In genomic region chr17:43211480-43212402, GRCh38 we compare ENCODE assay signal across 1 cellular context.
TF ChIP-seq lines count a peak whose summit lies in the region.

A gene with protein sequence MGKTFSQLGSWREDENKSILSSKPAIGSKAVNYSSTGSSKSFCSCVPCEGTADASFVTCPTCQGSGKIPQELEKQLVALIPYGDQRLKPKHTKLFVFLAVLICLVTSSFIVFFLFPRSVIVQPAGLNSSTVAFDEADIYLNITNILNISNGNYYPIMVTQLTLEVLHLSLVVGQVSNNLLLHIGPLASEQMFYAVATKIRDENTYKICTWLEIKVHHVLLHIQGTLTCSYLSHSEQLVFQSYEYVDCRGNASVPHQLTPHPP (plus strand): TSS chr17:43211875. CDS start chr17:43213042, 1,167 bp downstream.

TF ChIP-seq in HepG2, 621 proteins besides CTCF, POLR2A, EP300 and RAD21 (continued from another document and continues in another):
- TF ChIP-seq, protein P1, sequence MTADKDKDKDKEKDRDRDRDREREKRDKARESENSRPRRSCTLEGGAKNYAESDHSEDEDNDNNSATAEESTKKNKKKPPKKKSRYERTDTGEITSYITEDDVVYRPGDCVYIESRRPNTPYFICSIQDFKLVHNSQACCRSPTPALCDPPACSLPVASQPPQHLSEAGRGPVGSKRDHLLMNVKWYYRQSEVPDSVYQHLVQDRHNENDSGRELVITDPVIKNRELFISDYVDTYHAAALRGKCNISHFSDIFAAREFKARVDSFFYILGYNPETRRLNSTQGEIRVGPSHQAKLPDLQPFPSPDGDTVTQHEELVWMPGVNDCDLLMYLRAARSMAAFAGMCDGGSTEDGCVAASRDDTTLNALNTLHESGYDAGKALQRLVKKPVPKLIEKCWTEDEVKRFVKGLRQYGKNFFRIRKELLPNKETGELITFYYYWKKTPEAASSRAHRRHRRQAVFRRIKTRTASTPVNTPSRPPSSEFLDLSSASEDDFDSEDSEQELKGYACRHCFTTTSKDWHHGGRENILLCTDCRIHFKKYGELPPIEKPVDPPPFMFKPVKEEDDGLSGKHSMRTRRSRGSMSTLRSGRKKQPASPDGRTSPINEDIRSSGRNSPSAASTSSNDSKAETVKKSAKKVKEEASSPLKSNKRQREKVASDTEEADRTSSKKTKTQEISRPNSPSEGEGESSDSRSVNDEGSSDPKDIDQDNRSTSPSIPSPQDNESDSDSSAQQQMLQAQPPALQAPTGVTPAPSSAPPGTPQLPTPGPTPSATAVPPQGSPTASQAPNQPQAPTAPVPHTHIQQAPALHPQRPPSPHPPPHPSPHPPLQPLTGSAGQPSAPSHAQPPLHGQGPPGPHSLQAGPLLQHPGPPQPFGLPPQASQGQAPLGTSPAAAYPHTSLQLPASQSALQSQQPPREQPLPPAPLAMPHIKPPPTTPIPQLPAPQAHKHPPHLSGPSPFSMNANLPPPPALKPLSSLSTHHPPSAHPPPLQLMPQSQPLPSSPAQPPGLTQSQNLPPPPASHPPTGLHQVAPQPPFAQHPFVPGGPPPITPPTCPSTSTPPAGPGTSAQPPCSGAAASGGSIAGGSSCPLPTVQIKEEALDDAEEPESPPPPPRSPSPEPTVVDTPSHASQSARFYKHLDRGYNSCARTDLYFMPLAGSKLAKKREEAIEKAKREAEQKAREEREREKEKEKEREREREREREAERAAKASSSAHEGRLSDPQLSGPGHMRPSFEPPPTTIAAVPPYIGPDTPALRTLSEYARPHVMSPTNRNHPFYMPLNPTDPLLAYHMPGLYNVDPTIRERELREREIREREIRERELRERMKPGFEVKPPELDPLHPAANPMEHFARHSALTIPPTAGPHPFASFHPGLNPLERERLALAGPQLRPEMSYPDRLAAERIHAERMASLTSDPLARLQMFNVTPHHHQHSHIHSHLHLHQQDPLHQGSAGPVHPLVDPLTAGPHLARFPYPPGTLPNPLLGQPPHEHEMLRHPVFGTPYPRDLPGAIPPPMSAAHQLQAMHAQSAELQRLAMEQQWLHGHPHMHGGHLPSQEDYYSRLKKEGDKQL (CRISPR knock-in tag; IDR thresholded peaks at IDR 0.05; ENCODE audit: low read depth): no peak
- TF ChIP-seq IKZF4 (CRISPR knock-in tag; IDR thresholded peaks at IDR 0.05; ENCODE audit: borderline replicate concordance, low read depth, not compliant biosample characterization) (no peak), XBP1 (CRISPR knock-in tag; IDR thresholded peaks at IDR 0.05) (no peak), FOXO1 (CRISPR knock-in tag; IDR thresholded peaks at IDR 0.05) (no peak; the same call in 1 of the 2 replicates), KAT8 (CRISPR knock-in tag; IDR thresholded peaks at IDR 0.05) (peak; percentile 79), AGO1 (IDR thresholded peaks at IDR 0.05; ENCODE audit: low read depth, low read length, poor library complexity, severe bottlenecking) (peak; percentile 75), ZNF792 (CRISPR knock-in tag; IDR thresholded peaks at IDR 0.05) (no peak), NFE2L2 (IDR thresholded peaks at IDR 0.05; ENCODE audit: low read length) (no peak), SP140L (CRISPR knock-in tag; IDR thresholded peaks at IDR 0.05; ENCODE audit: borderline replicate concordance) (no peak), ZBTB42 (CRISPR knock-in tag; IDR thresholded peaks at IDR 0.05) (no peak; the same call in 1 of the 2 replicates), ZNF660 (CRISPR knock-in tag; IDR thresholded peaks at IDR 0.05; ENCODE audit: borderline replicate concordance, low read depth) (no peak), MAFK (conservative IDR thresholded peaks at IDR 0.05 in 1 of 2, IDR thresholded peaks at IDR 0.05 in 1 of 2; ENCODE audit: low read length in 2 of 2) (no peak), TMF1 (CRISPR knock-in tag; IDR thresholded peaks at IDR 0.05; ENCODE audit: low read depth) (no peak), ERF (CRISPR knock-in tag; IDR thresholded peaks at IDR 0.05) (peak; percentile 77), TCF7 (IDR thresholded peaks at IDR 0.05; ENCODE audit: low read depth) (no peak), RARA (CRISPR knock-in tag; IDR thresholded peaks at IDR 0.05) (peak; percentile 44), ELF1 (CRISPR knock-in tag; IDR thresholded peaks at IDR 0.05) (peak; percentile 51), HOXA9 (CRISPR knock-in tag; IDR thresholded peaks at IDR 0.05; ENCODE audit: borderline replicate concordance) (no peak), MTERF4 (CRISPR knock-in tag; IDR thresholded peaks at IDR 0.05) (peak; percentile 81; the same call in 1 of the 2 replicates), ZFP37 (CRISPR knock-in tag; IDR thresholded peaks at IDR 0.05; ENCODE audit: borderline replicate concordance) (0 out of 2 replicates have a peak, but pooled peaks have one; percentile 67), ZNF10 (CRISPR knock-in tag; IDR thresholded peaks at IDR 0.05; ENCODE audit: borderline replicate concordance, low read depth) (no peak), SMAD9 (CRISPR knock-in tag; IDR thresholded peaks at IDR 0.05) (no peak), HOXD1 (CRISPR knock-in tag; IDR thresholded peaks at IDR 0.05) (peak; percentile 73; the same call in 1 of the 2 replicates), CSRNP1 (CRISPR knock-in tag; IDR thresholded peaks at IDR 0.05) (peak; percentile 80), ZBTB8A (CRISPR knock-in tag; IDR thresholded peaks at IDR 0.05; ENCODE audit: borderline replicate concordance, low read depth) (no peak), PHF5A (CRISPR knock-in tag; IDR thresholded peaks at IDR 0.05; ENCODE audit: low read depth, unreplicated experiment) (peak; percentile 12), ONECUT2 (CRISPR knock-in tag; IDR thresholded peaks at IDR 0.05) (no peak), ZNF639 (CRISPR knock-in tag; conservative IDR thresholded peaks at IDR 0.05) (peak; percentile 55; the same call in 1 of the 2 replicates), ZSCAN29 (CRISPR knock-in tag; conservative IDR thresholded peaks at IDR 0.05) (no peak), HES4 (CRISPR knock-in tag; IDR thresholded peaks at IDR 0.05; ENCODE audit: borderline replicate concordance) (peak; percentile 46; the same call in 1 of the 2 replicates), CBX5 (CRISPR knock-in tag; IDR thresholded peaks at IDR 0.05; ENCODE audit: borderline replicate concordance) (no peak)
- TF ChIP-seq, protein P2, sequence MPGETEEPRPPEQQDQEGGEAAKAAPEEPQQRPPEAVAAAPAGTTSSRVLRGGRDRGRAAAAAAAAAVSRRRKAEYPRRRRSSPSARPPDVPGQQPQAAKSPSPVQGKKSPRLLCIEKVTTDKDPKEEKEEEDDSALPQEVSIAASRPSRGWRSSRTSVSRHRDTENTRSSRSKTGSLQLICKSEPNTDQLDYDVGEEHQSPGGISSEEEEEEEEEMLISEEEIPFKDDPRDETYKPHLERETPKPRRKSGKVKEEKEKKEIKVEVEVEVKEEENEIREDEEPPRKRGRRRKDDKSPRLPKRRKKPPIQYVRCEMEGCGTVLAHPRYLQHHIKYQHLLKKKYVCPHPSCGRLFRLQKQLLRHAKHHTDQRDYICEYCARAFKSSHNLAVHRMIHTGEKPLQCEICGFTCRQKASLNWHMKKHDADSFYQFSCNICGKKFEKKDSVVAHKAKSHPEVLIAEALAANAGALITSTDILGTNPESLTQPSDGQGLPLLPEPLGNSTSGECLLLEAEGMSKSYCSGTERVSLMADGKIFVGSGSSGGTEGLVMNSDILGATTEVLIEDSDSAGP (CRISPR knock-in tag; IDR thresholded peaks at IDR 0.05; ENCODE audit: borderline replicate concordance): peak; percentile 82
- TF ChIP-seq, protein P3, sequence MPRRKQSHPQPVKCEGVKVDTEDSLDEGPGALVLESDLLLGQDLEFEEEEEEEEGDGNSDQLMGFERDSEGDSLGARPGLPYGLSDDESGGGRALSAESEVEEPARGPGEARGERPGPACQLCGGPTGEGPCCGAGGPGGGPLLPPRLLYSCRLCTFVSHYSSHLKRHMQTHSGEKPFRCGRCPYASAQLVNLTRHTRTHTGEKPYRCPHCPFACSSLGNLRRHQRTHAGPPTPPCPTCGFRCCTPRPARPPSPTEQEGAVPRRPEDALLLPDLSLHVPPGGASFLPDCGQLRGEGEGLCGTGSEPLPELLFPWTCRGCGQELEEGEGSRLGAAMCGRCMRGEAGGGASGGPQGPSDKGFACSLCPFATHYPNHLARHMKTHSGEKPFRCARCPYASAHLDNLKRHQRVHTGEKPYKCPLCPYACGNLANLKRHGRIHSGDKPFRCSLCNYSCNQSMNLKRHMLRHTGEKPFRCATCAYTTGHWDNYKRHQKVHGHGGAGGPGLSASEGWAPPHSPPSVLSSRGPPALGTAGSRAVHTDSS (CRISPR knock-in tag; conservative IDR thresholded peaks at IDR 0.05): no peak
- TF ChIP-seq, protein P4, sequence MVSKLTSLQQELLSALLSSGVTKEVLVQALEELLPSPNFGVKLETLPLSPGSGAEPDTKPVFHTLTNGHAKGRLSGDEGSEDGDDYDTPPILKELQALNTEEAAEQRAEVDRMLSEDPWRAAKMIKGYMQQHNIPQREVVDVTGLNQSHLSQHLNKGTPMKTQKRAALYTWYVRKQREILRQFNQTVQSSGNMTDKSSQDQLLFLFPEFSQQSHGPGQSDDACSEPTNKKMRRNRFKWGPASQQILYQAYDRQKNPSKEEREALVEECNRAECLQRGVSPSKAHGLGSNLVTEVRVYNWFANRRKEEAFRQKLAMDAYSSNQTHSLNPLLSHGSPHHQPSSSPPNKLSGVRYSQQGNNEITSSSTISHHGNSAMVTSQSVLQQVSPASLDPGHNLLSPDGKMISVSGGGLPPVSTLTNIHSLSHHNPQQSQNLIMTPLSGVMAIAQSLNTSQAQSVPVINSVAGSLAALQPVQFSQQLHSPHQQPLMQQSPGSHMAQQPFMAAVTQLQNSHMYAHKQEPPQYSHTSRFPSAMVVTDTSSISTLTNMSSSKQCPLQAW (CRISPR knock-in tag; IDR thresholded peaks at IDR 0.05): peak; percentile 80; the same call in 1 of the 2 replicates
- TF ChIP-seq, protein P5, sequence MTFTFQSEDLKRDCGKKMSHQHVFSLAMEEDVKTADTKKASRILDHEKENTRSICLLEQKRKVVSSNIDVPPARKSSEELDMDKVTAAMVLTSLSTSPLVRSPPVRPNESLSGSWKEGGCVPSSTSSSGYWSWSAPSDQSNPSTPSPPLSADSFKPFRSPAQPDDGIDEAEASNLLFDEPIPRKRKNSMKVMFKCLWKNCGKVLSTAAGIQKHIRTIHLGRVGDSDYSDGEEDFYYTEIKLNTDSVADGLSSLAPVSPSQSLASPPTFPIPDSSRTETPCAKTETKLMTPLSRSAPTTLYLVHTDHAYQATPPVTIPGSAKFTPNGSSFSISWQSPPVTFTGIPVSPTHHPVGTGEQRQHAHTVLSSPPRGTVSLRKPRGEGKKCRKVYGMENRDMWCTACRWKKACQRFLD (CRISPR knock-in tag; IDR thresholded peaks at IDR 0.05; ENCODE audit: borderline replicate concordance): no peak
- TF ChIP-seq, protein P6, sequence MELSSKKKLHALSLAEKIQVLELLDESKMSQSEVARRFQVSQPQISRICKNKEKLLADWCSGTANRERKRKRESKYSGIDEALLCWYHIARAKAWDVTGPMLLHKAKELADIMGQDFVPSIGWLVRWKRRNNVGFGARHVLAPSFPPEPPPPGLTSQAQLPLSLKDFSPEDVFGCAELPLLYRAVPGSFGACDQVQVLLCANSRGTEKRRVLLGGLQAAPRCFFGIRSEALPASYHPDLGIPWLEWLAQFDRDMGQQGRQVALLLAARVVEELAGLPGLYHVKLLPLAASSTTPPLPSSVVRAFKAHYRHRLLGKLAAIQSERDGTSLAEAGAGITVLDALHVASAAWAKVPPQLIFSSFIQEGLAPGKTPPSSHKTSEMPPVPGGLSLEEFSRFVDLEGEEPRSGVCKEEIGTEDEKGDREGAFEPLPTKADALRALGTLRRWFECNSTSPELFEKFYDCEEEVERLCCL (CRISPR knock-in tag; IDR thresholded peaks at IDR 0.05; ENCODE audit: borderline replicate concordance): no peak
